ENCODE assay signal across 17 cellular contexts in the genomic region with DNA sequence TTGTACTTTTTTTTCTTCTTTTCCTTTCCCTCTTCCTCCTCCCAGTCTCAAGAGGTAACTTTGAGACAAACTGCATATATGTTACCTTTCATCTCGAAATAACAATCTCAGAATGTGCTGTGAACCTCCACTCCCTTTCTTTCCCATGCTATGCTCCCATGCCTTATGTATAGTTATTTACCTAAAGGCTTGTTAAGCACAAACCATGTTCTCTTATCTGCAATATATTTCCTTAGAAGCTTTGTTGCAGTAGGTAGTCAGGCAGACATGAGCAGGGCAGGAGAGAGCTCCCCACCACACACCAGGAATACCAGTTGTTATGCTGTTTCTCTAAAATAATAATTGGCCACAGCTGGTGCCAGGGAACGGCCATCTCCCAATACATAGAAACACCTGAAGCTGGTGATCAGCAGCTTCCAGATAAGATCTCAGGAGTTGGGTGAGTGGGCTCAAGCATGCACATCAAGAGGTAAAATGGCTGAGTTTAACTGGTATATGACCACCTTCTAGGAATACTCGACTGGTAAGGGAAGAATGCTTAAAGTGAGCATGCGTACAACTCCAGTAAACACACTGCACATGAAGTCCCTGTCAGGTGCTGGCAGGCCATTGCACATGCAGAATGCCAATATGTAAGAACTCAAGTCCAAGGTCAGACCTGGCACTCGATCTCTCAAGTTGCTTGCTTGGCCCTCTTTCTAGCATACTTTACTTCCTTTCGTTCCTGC. TPM values are rescaled to one million over a fixed set of nuclear protein-coding genes. Genes with fewer than 3 reads are reported as not detected.
DNase-seq lines count a peak whose midpoint lies in the region; ATAC-seq, FAIRE-seq and TF ChIP-seq lines count a peak whose summit lies in the region.
"Had no signal": no experiment of that assay in that cellular context is flagged by ENCODE, and none has a peak within 500 bp of the region (broad histone marks: within the 10 kb centered on the region; RNA-seq: fewer than 3 reads in every experiment).

No MANE protein-coding gene starts in this region.

- WGBS in esophagus muscularis mucosa, result 62% methylated on average over 6 of the region's 6 CpGs
- 44% methylated on average over 6 of the region's 6 CpGs for WGBS in liver
- 25 to 61% (median 34%) methylated on average over 6 of the region's 6 CpGs for WGBS in small intestine, 3 donors

- ATAC-seq in HG03045 (IDR thresholded peaks at IDR 0.05; ENCODE audit: unreplicated experiment), result no peak
- ATAC-seq in HG03097 (IDR thresholded peaks at IDR 0.05; ENCODE audit: low FRiP score, unreplicated experiment), result no peak
- ATAC-seq: GM23338, K562 had no signal

- TF ChIP-seq CTCF in esophagus muscularis mucosa (IDR thresholded peaks at IDR 0.05) (no peak), liver (IDR thresholded peaks at IDR 0.05; ENCODE audit: low read depth, low read length, missing input control) (no peak)

- no peaks in the 10 kb centered on the region for H3K36me3 ChIP-seq in esophagus muscularis mucosa
- no peaks in the 10 kb centered on the region for H3K36me3 ChIP-seq in liver (ENCODE audit: control insufficient read depth in 4 of 4, insufficient read depth in 3 of 4, low read depth in 1 of 4, low read length in 3 of 4)
- no peaks in the 10 kb centered on the region for H3K36me3 ChIP-seq in small intestine (ENCODE audit: control insufficient read depth in 2 of 2, insufficient read depth in 2 of 2, low read length in 2 of 2)
- H3K36me3 ChIP-seq: BLaER1 treated with 17β-estradiol and CSF1 and Interleukin-3, amounts not matched to agents 10 nM and 100 nM had no signal

- no peak for TF ChIP-seq RAD21 in liver (IDR thresholded peaks at IDR 0.05)

- H3K9me3 ChIP-seq in esophagus muscularis mucosa (peaks cover 0 to 7% (median 0%) of the 10 kb centered on the region in 4 donors), liver (ENCODE audit: control insufficient read depth in 4 of 4, low read length in 3 of 4) (peaks cover 0 to 3% (median 0%) of the 10 kb centered on the region in 4 donors), small intestine (ENCODE audit: control insufficient read depth, low read depth) (no peaks in the 10 kb centered on the region)

- no peak overlapping the region for H3K9ac ChIP-seq in liver (ENCODE audit: low read depth in 1 of 2, low read length in 2 of 2)
- H3K9ac ChIP-seq: BLaER1 treated with 17β-estradiol and CSF1 and Interleukin-3, amounts not matched to agents 10 nM and 100 nM had no signal

- H3K27me3 ChIP-seq in esophagus muscularis mucosa (peaks cover 0 to 4% (median 0%) of the 10 kb centered on the region in 4 donors), liver (ENCODE audit: control insufficient read depth in 4 of 4, insufficient read depth in 4 of 4, low read length in 3 of 4) (no peaks in the 10 kb centered on the region), small intestine (ENCODE audit: control insufficient read depth in 2 of 2, insufficient read depth in 2 of 2, low read length in 2 of 2) (peaks cover 0 to 3% of the 10 kb centered on the region in 2 donors)
- H3K27me3 ChIP-seq: BLaER1 treated with 17β-estradiol and CSF1 and Interleukin-3, amounts not matched to agents 10 nM and 100 nM had no signal

- no peak overlapping the region for H3K4me3 ChIP-seq in esophagus muscularis mucosa
- H3K4me3 ChIP-seq in liver (ENCODE audit: low read depth in 1 of 3, low read length in 3 of 3), result no peak overlapping the region
- no peak overlapping the region for H3K4me3 ChIP-seq in small intestine (ENCODE audit: low read depth in 1 of 2, low read length in 2 of 2)
- H3K4me3 ChIP-seq: BLaER1 treated with 17β-estradiol and CSF1 and Interleukin-3, amounts not matched to agents 10 nM and 100 nM; GM23338; K562 had no signal

- no peak for TF ChIP-seq POLR2A in GM12892 (IDR thresholded peaks at IDR 0.05; ENCODE audit: low read depth, low read length)
- no peak for TF ChIP-seq POLR2A in esophagus muscularis mucosa (IDR thresholded peaks at IDR 0.05; ENCODE audit: low read depth)

- FAIRE-seq in GM12892 (lab: Jason Lieb, UNC) (peak; percentile 46), small intestine (lab: Jason Lieb, UNC) (no peak)
- FAIRE-seq: K562 had no signal

- DNase-seq in GM12892 (ENCODE audit: insufficient read length), result no peak
- DNase-seq in esophagus muscularis mucosa (ENCODE audit: extremely low spot score), result peak; percentile 78
- DNase-seq in small intestine, result peak; percentile 30
- DNase-seq in T-helper 1 cell, result no peak
- DNase-seq: ACHN; CD4-positive, CD25-positive, alpha-beta regulatory T cell; DMS53; GF-D8; H7 had no signal

- no peak for TF ChIP-seq EP300 in esophagus muscularis mucosa (IDR thresholded peaks at IDR 0.05)

- intact Hi-C loops in esophagus muscularis mucosa (cut with DNase I), result no loop called here

- H3K4me1 ChIP-seq in esophagus muscularis mucosa (no peaks in the 10 kb centered on the region), liver (ENCODE audit: control insufficient read depth in 4 of 4, insufficient read depth in 4 of 4, low read length in 3 of 4) (peaks cover 0 to 17% (median 10%) of the 10 kb centered on the region in 4 donors), small intestine (ENCODE audit: control insufficient read depth in 2 of 2, insufficient read depth in 1 of 2, low read depth in 1 of 2, low read length in 1 of 2) (no peaks in the 10 kb centered on the region)

- H3K27ac ChIP-seq in esophagus muscularis mucosa (replicated peaks in 1 of 4), result no peak overlapping the region
- H3K27ac ChIP-seq in liver (ENCODE audit: low read depth in 1 of 2, low read length in 2 of 2), result no peak overlapping the region
- H3K27ac ChIP-seq in small intestine (ENCODE audit: low read depth in 1 of 2, low read length in 1 of 2), result no peak overlapping the region
- H3K27ac ChIP-seq: BLaER1 treated with 17β-estradiol and CSF1 and Interleukin-3, amounts not matched to agents 10 nM and 100 nM; HL-60 had no signal

TF ChIP-seq in liver, 16 proteins besides CTCF, POLR2A, EP300 and RAD21:
- TF ChIP-seq HNF4A (conservative IDR thresholded peaks at IDR 0.05) (peak; percentile 48 to 52), GABPA (IDR thresholded peaks at IDR 0.05 in 1 of 2, conservative IDR thresholded peaks at IDR 0.05 in 1 of 2) (no peak)

RNA-seq across cellular contexts. Expression of a gene that starts 14.8 kb away (rescaled TPM):
- 0.91 TPM for polyA plus RNA-seq in GM12892 (2012; ENCODE audit: missing spikeins)
- total RNA-seq in esophagus muscularis mucosa (under 1 TPM in 2 of 4 donors, not detected in 2; 0.63 to 0.66 TPM), liver (1 to 10 TPM in 1 of 2 donors, under 1 TPM in 1; 0.56 to 1.0 TPM)
- polyA plus RNA-seq in liver (under 1 TPM; 0.33 to 0.68 TPM), small intestine (1 to 10 TPM in 1 of 3 donors, not detected in 2; 1.1 TPM)
- total RNA-seq: CD4-positive, CD25-positive, alpha-beta regulatory T cell had no signal

RNA-seq across cellular contexts. Expression of a gene that starts 42.8 kb away (rescaled TPM):
- polyA plus RNA-seq in GM12892 (2012; ENCODE audit: missing spikeins), result 6.9 TPM
- total RNA-seq in esophagus muscularis mucosa (1 to 10 TPM in 3 of 4 donors, under 1 TPM in 1; 0.83 to 2.8 (median 2.0) TPM), liver (under 1 TPM; 0.08 to 0.23 TPM)
- polyA plus RNA-seq in liver (under 1 TPM; 0.07 to 0.24 TPM), small intestine (1 to 10 TPM in 2 of 3 donors, not detected in 1; 1.1 to 4.0 TPM)
- total RNA-seq: A172; CD4-positive, CD25-positive, alpha-beta regulatory T cell had no signal

RNA-seq across cellular contexts. Expression of a gene that starts 53.8 kb away (rescaled TPM):
- polyA plus RNA-seq in GM12892 (2012; ENCODE audit: missing spikeins), result 84.2 TPM
- total RNA-seq in esophagus muscularis mucosa (10 to 100 TPM; 15.9 to 30.2 (median 20.0) TPM), liver (10 to 100 TPM; 14.8 to 19.7 TPM)
- polyA plus RNA-seq in liver (10 to 100 TPM; 12.4 to 26.6 TPM), small intestine (100 to 1,000 TPM in 2 of 3 donors, 10 to 100 TPM in 1; 80.4 to 376 (median 195) TPM)

Comparison
In these comparisons a context has a peak if more than half of its experiments do, and no peak if none do; other contexts are left out.
1. DNase-seq: peak in esophagus muscularis mucosa (single experiment) and small intestine (single experiment); none in GM12892 (single experiment) and T-helper 1 cell (0 of 5).